Comparison of ENCODE assay signal across 16 cellular contexts in genomic region chr7:115869225-115869624, GRCh38.
A peak's percentile ranks its signal among the peaks of the same experiment; 100 is the strongest.
DNase-seq lines count a peak whose midpoint lies in the region; ATAC-seq and TF ChIP-seq lines count a peak whose summit lies in the region.
"Had no signal": no experiment of that assay in that cellular context is flagged by ENCODE, and none has a peak within 500 bp of the region (broad histone marks: within the 10 kb centered on the region; RNA-seq: fewer than 3 reads in every experiment).

No MANE protein-coding gene starts in this region.

- DNase-seq in AG04450 (ENCODE audit: low read depth, low spot score) = peak; percentile 34
- peak; percentile 57 for DNase-seq in H4 (ENCODE audit: low spot score)
- DNase-seq in amniotic stem cell (lab: John Stamatoyannopoulos, UW) = peak; percentile 3
- peak; percentile 24 for DNase-seq in fibroblast of peridontal ligament (ENCODE audit: extremely low read depth)
- no peak for DNase-seq in kidney tubule cell (ENCODE audit: low spot score)
- DNase-seq in WTC11 (ENCODE audit: low spot score) = no peak
- DNase-seq: AML-193, Caco-2, DMS153, NCI-H1048, NCI-H146, NCI-H2081, NCI-H526 treated with DMSO at 0.1 percent for 48 hours, PC-9 had no signal

- no peak for ATAC-seq in GM21447 (IDR thresholded peaks at IDR 0.05; ENCODE audit: unreplicated experiment)
- no peak for ATAC-seq in WTC11

- H3K9me3 Mint-ChIP-seq in WTC11 = no peaks in the 10 kb centered on the region

- CTCF ChIA-PET in AG04450 (lab: Charles Lee) = interaction anchor here (0.6 to 1.1 kb wide), 2 partner anchors 18 kb away, joined by 3 read pairs; no protein-coding TSS in a partner anchor
- CTCF ChIA-PET in WTC11 (lab: Charles Lee) = no interaction called here

- no peak overlapping the region for H3K4me3 Mint-ChIP-seq in WTC11

- no peak overlapping the region for H3K4me3 ChIP-seq in AG04450 (ENCODE audit: low read depth, low read length)
- H3K4me3 ChIP-seq: PC-9, SJSA1 had no signal

- H3K27ac Mint-ChIP-seq in WTC11 = no peak overlapping the region

- TF ChIP-seq CTCF in AG04450 (IDR thresholded peaks at IDR 0.05; ENCODE audit: low read depth, low read length) (no peak), WTC11 (IDR thresholded peaks at IDR 0.05) (no peak)

- H3K9me3 ChIP-seq in AG04450 (ENCODE audit: control insufficient read depth, insufficient read depth, low read length) = no peaks in the 10 kb centered on the region
- H3K9me3 ChIP-seq: Caco-2, SJSA1 had no signal

- no peaks in the 10 kb centered on the region for H3K27me3 Mint-ChIP-seq in WTC11 (ENCODE audit: low read depth)

- H3K36me3 Mint-ChIP-seq in WTC11 = no peaks in the 10 kb centered on the region

- H3K27ac ChIP-seq in AG04450 (ENCODE audit: low read depth, low read length) = no peak overlapping the region
- H3K27ac ChIP-seq: PC-9, SJSA1 had no signal

- POLR2A ChIA-PET in AG04450 (lab: Yijun Ruan, JAX) (interaction anchor here (0.5 kb wide), 1 partner anchor 230 kb away, joined by 3 read pairs; no protein-coding TSS in a partner anchor), WTC11 (lab: Charles Lee) (no interaction called here)

- H3K27me3 ChIP-seq in AG04450 (ENCODE audit: control insufficient read depth, insufficient read depth, low read length) = no peaks in the 10 kb centered on the region
- H3K27me3 ChIP-seq: SJSA1 had no signal

- no peaks in the 10 kb centered on the region for H3K4me1 Mint-ChIP-seq in WTC11

TF ChIP-seq in WTC11, 78 proteins besides CTCF, POLR2A, EP300 and RAD21:
- TF ChIP-seq ZNF416 (CRISPR knock-in tag; IDR thresholded peaks at IDR 0.05) (no peak), SMAD4 (CRISPR knock-in tag; IDR thresholded peaks at IDR 0.05) (no peak), KAT7 (CRISPR knock-in tag; IDR thresholded peaks at IDR 0.05; ENCODE audit: borderline replicate concordance) (no peak)

Comparison
In these comparisons a context has a peak if more than half of its experiments do, and no peak if none do; other contexts are left out.
1. DNase-seq: peak in AG04450 (single experiment), H4 (single experiment), amniotic stem cell (single experiment) and fibroblast of peridontal ligament (single experiment); none in kidney tubule cell (single experiment) and WTC11 (single experiment).